ENCODE assay signal across 8 cellular contexts in genomic region chr1:38045431-38046332, GRCh38. TPM values are rescaled to one million over a fixed set of nuclear protein-coding genes. Genes with fewer than 3 reads are reported as not detected.
DNase-seq lines count a peak whose midpoint lies in the region; ATAC-seq and FAIRE-seq lines count a peak whose summit lies in the region.

No MANE protein-coding gene starts in this region.

- DNase-seq in Daoy (ENCODE audit: low read depth) (peak; percentile 74), left kidney (ENCODE audit: low read depth, low spot score) (peak; percentile 44), HTR-8/SVneo (ENCODE audit: insufficient read length, low spot score) (no peak), left lobe of liver (ENCODE audit: low spot score) (no peak), ureter (ENCODE audit: low spot score) (no peak)
- peak; percentile 46 to 52 for DNase-seq in activated T-cell treated with anti-CD3 and anti-CD28 coated beads, Interleukin-2, amount 50 U/mL, for 48 hours
- no peak for DNase-seq in activated effector memory CD4-positive, alpha-beta T cell treated with anti-CD3 and anti-CD28 coated beads, Interleukin-2, amount 50 U/mL, for 16 hours

- FAIRE-seq in HTR-8/SVneo (lab: Jason Lieb, UNC), result no peak

- peak; percentile 6 for ATAC-seq in HG02759 (IDR thresholded peaks at IDR 0.05; ENCODE audit: unreplicated experiment)
- ATAC-seq in left lobe of liver, result no peak

RNA-seq across cellular contexts. Expression of gene POU3F1, which starts 0.9 kb away (rescaled TPM):
- total RNA-seq in Daoy (2014; rRNA removed; shearing (Covaris generic)), result 1.1 and 3.7 TPM in 2 replicates
- total RNA-seq in left lobe of liver (0.08 TPM), ureter (2.8 TPM)

RNA-seq across cellular contexts. Expression of gene UTP11, which starts 33.1 kb away (rescaled TPM):
- 134 and 188 TPM in 2 replicates for total RNA-seq in Daoy (2014; rRNA removed; shearing (Covaris generic))
- 8.2 TPM for total RNA-seq in left lobe of liver
- total RNA-seq in ureter, result 34.2 TPM

RNA-seq across cellular contexts. Expression of gene FHL3, which starts 40.4 kb away (rescaled TPM):
- 25.3 and 33.9 TPM in 2 replicates for total RNA-seq in Daoy (2014; rRNA removed; shearing (Covaris generic))
- 2.3 TPM for total RNA-seq in left lobe of liver
- total RNA-seq in ureter, result 18.2 TPM

RNA-seq across cellular contexts. Expression of gene SF3A3, which starts 55.9 kb away (rescaled TPM):
- 261 and 383 TPM in 2 replicates for total RNA-seq in Daoy (2014; rRNA removed; shearing (Covaris generic))
- total RNA-seq in left lobe of liver (21.0 TPM), ureter (44.0 TPM)

Comparison
In these comparisons a context has a peak if more than half of its experiments do, and no peak if none do; other contexts are left out.
1. DNase-seq: peak in Daoy (single experiment), activated T-cell treated with anti-CD3 and anti-CD28 coated beads, Interleukin-2, amount 50 U/mL, for 48 hours (2 of 2) and left kidney (single experiment); none in HTR-8/SVneo (single experiment), left lobe of liver (single experiment), activated effector memory CD4-positive, alpha-beta T cell treated with anti-CD3 and anti-CD28 coated beads, Interleukin-2, amount 50 U/mL, for 16 hours (single experiment) and ureter (single experiment).